ENCODE assay signal across 8 cellular contexts in genomic region chr10:63466168-63466935, GRCh38. TPM values are rescaled to one million over a fixed set of nuclear protein-coding genes. Genes with fewer than 3 reads are reported as not detected.
A peak's percentile ranks its signal among the peaks of the same experiment; 100 is the strongest.
DNase-seq lines count a peak whose midpoint lies in the region; ATAC-seq and TF ChIP-seq lines count a peak whose summit lies in the region.

No MANE protein-coding gene starts in this region.

- no peaks in the 10 kb centered on the region for H3K27me3 Mint-ChIP-seq in activated T-cell treated with anti-CD3 and anti-CD28 coated beads, Interleukin-2, amount 50 U/mL, for 4 hours (ENCODE audit: low read depth)
- peaks cover 2 to 7% of the 10 kb centered on the region in 2 donors for H3K27me3 Mint-ChIP-seq in natural killer cell (ENCODE audit: low read depth in 2 of 2)

- H3K4me1 Mint-ChIP-seq in activated T-cell treated with anti-CD3 and anti-CD28 coated beads, Interleukin-2, amount 50 U/mL, for 4 hours (ENCODE audit: low read depth), result peaks cover 26% of the 10 kb centered on the region
- peaks cover 19 to 25% of the 10 kb centered on the region in 2 donors for H3K4me1 Mint-ChIP-seq in natural killer cell

- no peaks in the 10 kb centered on the region for H3K9me3 Mint-ChIP-seq in activated T-cell treated with anti-CD3 and anti-CD28 coated beads, Interleukin-2, amount 50 U/mL, for 4 hours
- no peaks in the 10 kb centered on the region for H3K9me3 Mint-ChIP-seq in natural killer cell

- peak overlapping the region; percentile 83 for H3K27ac ChIP-seq in thymus (ENCODE audit: low read depth)

- peak overlapping the region; percentile 76 for H3K4me3 ChIP-seq in AG09309 (ENCODE audit: control insufficient read depth, low read depth, low read length)
- peak overlapping the region; percentile 88 for H3K4me3 ChIP-seq in fibroblast of the aortic adventitia (ENCODE audit: low read depth, low read length)
- peak overlapping the region; percentile 83 for H3K4me3 ChIP-seq in thymus (ENCODE audit: low read length)

- H3K36me3 ChIP-seq in thymus (ENCODE audit: control insufficient read depth, insufficient read depth), result no peaks in the 10 kb centered on the region

- peak overlapping the region; percentile 85 to 93 for H3K27ac Mint-ChIP-seq in natural killer cell

- H3K9me3 ChIP-seq in thymus (ENCODE audit: control insufficient read depth), result no peaks in the 10 kb centered on the region

- H3K4me3 Mint-ChIP-seq in activated T-cell treated with anti-CD3 and anti-CD28 coated beads, Interleukin-2, amount 50 U/mL, for 4 hours, result peak overlapping the region; percentile 97
- H3K4me3 Mint-ChIP-seq in natural killer cell, result peak overlapping the region; percentile 97

- DNase-seq in AG09309 (ENCODE audit: low read depth) (no peak), NCI-H510A (lab: John Stamatoyannopoulos, UW) (peak; percentile 48), fibroblast of the aortic adventitia (ENCODE audit: low read depth) (peak; percentile 65), natural killer cell (no peak)
- DNase-seq in activated T-cell treated with anti-CD3 and anti-CD28 coated beads, Interleukin-2, amount 50 U/mL, for 4 hours, result peak; percentile 30

- intact Hi-C loops in natural killer cell (cut with micrococcal nuclease), result loop anchor here (5.0 to 10.0 kb wide), 3 partner anchors 56 to 262 kb away; partner anchors contain the start of gene REEP3

- ATAC-seq in GM18861 (IDR thresholded peaks at IDR 0.05; ENCODE audit: unreplicated experiment), result peak; percentile 16
- ATAC-seq in HG03064 (IDR thresholded peaks at IDR 0.05; ENCODE audit: low read depth, unreplicated experiment), result peak; percentile 33
- peak; percentile 32 for ATAC-seq in activated T-cell treated with anti-CD3 and anti-CD28 coated beads, Interleukin-2, amount 50 U/mL, for 4 hours
- peak; percentile 36 to 57 (median 48) for ATAC-seq in natural killer cell

- H3K27me3 ChIP-seq in thymus (ENCODE audit: control insufficient read depth, insufficient read depth), result no peaks in the 10 kb centered on the region

- no peaks in the 10 kb centered on the region for H3K36me3 Mint-ChIP-seq in activated T-cell treated with anti-CD3 and anti-CD28 coated beads, Interleukin-2, amount 50 U/mL, for 4 hours (ENCODE audit: insufficient read depth)
- H3K36me3 Mint-ChIP-seq in natural killer cell, result no peaks in the 10 kb centered on the region

- no peak for TF ChIP-seq CTCF in AG09309 (IDR thresholded peaks at IDR 0.05; ENCODE audit: control insufficient read depth, insufficient read depth, low read depth, low read length, missing control alignments)
- no peak for TF ChIP-seq CTCF in fibroblast of the aortic adventitia (IDR thresholded peaks at IDR 0.05; ENCODE audit: insufficient read depth, low read length)
- no peak for TF ChIP-seq CTCF in natural killer cell (IDR thresholded peaks at IDR 0.05)

- peaks cover 4% of the 10 kb centered on the region for H3K4me1 ChIP-seq in thymus (ENCODE audit: control insufficient read depth, insufficient read depth, low read length)

- whole genome bisulfite sequencing in thymus, result 14% methylated on average over 21 of the region's 21 CpGs

RNA-seq across cellular contexts. Expression of gene JMJD1C, which starts 0.6 kb away (rescaled TPM):
- total RNA-seq in activated T-cell treated with anti-CD3 and anti-CD28 coated beads, Interleukin-2, amount 50 U/mL, for 4 hours, result 10 to 100 TPM; 40.2 to 50.1 (median 43.5) TPM
- total RNA-seq in fibroblast of the aortic adventitia (ENCODE audit: low replicate concordance) (77.2 and 120 TPM in 2 replicates), natural killer cell (100 to 1,000 TPM; 125 to 208 (median 156) TPM)
- polyA plus RNA-seq in thymus, result 86.2 TPM

RNA-seq across cellular contexts. Expression of gene REEP3, which starts 54.8 kb away (rescaled TPM):
- total RNA-seq in activated T-cell treated with anti-CD3 and anti-CD28 coated beads, Interleukin-2, amount 50 U/mL, for 4 hours, result 10 to 100 TPM; 13.8 to 20.8 (median 15.0) TPM
- total RNA-seq in fibroblast of the aortic adventitia (ENCODE audit: low replicate concordance) (17.7 and 95.1 TPM in 2 replicates), natural killer cell (10 to 100 TPM in 1 of 3 donors, 1 to 10 TPM in 2; 4.6 to 10.2 (median 8.3) TPM)
- 11.2 TPM for polyA plus RNA-seq in thymus

Comparison
In these comparisons a context has a peak if more than half of its experiments do, and no peak if none do; other contexts are left out.
1. DNase-seq: peak in NCI-H510A (single experiment), activated T-cell treated with anti-CD3 and anti-CD28 coated beads, Interleukin-2, amount 50 U/mL, for 4 hours (single experiment) and fibroblast of the aortic adventitia (single experiment); none in AG09309 (single experiment) and natural killer cell (single experiment).
2. Peak in every context shown above with its lines, with median percentiles within 50 percentile points of each other: H3K4me3 ChIP-seq and ATAC-seq.